Comparison of ENCODE assay signal across 1 cellular context in the genomic region with DNA sequence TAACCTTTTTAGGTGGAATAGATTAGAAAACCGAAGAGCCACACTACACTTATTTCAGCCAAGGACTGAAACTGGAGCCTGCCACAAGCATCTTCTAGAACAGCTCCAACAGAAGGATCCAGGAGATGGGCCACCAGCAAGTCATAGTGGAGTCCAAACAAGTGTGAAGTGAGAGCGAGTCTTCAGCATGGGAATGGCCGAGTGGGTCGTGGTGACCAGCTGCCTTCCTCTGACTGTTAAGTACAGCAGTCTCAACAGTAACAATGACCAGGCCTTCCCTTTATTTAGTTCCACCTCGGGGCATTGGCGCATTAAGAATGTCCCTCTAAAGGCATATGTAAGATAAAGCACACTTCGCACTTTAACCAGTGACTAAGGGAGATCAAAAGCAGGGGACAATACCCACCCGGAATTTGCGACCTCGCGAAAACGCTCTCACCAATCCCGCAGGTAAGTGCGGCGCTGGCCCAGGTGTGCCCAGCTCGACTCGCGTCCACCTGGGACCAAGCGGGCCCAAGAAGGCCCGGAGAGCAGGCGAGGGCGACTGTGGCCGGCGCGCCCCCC.
TF ChIP-seq lines count a peak whose summit lies in the region.

No MANE protein-coding gene starts in this region.

TF ChIP-seq in GM23338, 12 proteins besides CTCF, POLR2A, EP300 and RAD21:
- TF ChIP-seq, protein P1, sequence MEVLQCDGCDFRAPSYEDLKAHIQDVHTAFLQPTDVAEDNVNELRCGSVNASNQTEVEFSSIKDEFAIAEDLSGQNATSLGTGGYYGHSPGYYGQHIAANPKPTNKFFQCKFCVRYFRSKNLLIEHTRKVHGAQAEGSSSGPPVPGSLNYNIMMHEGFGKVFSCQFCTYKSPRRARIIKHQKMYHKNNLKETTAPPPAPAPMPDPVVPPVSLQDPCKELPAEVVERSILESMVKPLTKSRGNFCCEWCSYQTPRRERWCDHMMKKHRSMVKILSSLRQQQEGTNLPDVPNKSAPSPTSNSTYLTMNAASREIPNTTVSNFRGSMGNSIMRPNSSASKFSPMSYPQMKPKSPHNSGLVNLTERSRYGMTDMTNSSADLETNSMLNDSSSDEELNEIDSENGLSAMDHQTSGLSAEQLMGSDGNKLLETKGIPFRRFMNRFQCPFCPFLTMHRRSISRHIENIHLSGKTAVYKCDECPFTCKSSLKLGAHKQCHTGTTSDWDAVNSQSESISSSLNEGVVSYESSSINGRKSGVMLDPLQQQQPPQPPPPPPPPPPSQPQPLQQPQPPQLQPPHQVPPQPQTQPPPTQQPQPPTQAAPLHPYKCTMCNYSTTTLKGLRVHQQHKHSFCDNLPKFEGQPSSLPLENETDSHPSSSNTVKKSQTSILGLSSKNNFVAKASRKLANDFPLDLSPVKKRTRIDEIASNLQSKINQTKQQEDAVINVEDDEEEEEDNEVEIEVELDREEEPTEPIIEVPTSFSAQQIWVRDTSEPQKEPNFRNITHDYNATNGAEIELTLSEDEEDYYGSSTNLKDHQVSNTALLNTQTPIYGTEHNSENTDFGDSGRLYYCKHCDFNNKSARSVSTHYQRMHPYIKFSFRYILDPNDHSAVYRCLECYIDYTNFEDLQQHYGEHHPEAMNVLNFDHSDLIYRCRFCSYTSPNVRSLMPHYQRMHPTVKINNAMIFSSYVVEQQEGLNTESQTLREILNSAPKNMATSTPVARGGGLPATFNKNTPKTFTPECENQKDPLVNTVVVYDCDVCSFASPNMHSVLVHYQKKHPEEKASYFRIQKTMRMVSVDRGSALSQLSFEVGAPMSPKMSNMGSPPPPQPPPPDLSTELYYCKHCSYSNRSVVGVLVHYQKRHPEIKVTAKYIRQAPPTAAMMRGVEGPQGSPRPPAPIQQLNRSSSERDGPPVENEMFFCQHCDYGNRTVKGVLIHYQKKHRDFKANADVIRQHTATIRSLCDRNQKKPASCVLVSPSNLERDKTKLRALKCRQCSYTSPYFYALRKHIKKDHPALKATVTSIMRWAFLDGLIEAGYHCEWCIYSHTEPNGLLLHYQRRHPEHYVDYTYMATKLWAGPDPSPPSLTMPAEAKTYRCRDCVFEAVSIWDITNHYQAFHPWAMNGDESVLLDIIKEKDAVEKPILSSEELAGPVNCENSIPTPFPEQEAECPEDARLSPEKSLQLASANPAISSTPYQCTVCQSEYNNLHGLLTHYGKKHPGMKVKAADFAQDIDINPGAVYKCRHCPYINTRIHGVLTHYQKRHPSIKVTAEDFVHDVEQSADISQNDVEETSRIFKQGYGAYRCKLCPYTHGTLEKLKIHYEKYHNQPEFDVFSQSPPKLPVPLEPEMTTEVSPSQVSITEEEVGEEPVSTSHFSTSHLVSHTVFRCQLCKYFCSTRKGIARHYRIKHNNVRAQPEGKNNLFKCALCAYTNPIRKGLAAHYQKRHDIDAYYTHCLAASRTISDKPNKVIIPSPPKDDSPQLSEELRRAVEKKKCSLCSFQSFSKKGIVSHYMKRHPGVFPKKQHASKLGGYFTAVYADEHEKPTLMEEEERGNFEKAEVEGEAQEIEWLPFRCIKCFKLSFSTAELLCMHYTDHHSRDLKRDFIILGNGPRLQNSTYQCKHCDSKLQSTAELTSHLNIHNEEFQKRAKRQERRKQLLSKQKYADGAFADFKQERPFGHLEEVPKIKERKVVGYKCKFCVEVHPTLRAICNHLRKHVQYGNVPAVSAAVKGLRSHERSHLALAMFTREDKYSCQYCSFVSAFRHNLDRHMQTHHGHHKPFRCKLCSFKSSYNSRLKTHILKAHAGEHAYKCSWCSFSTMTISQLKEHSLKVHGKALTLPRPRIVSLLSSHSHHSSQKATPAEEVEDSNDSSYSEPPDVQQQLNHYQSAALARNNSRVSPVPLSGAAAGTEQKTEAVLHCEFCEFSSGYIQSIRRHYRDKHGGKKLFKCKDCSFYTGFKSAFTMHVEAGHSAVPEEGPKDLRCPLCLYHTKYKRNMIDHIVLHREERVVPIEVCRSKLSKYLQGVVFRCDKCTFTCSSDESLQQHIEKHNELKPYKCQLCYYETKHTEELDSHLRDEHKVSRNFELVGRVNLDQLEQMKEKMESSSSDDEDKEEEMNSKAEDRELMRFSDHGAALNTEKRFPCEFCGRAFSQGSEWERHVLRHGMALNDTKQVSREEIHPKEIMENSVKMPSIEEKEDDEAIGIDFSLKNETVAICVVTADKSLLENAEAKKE (CRISPR knock-in tag; IDR thresholded peaks at IDR 0.05) = no peak
- no peak for TF ChIP-seq JUNB (IDR thresholded peaks at IDR 0.05; ENCODE audit: unreplicated experiment)
- no peak for TF ChIP-seq ZNF331 (CRISPR knock-in tag; IDR thresholded peaks at IDR 0.05; ENCODE audit: low read depth)
- TF ChIP-seq CREB1 (CRISPR knock-in tag; IDR thresholded peaks at IDR 0.05; ENCODE audit: low read depth) = no peak
- TF ChIP-seq, protein P2, sequence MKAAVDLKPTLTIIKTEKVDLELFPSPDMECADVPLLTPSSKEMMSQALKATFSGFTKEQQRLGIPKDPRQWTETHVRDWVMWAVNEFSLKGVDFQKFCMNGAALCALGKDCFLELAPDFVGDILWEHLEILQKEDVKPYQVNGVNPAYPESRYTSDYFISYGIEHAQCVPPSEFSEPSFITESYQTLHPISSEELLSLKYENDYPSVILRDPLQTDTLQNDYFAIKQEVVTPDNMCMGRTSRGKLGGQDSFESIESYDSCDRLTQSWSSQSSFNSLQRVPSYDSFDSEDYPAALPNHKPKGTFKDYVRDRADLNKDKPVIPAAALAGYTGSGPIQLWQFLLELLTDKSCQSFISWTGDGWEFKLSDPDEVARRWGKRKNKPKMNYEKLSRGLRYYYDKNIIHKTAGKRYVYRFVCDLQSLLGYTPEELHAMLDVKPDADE (IDR thresholded peaks at IDR 0.05) = no peak
- TF ChIP-seq EZH2phosphoT487 (IDR thresholded peaks at IDR 0.05; ENCODE audit: unreplicated experiment) = no peak
- no peak for TF ChIP-seq ZNF114 (CRISPR knock-in tag; IDR thresholded peaks at IDR 0.05)
- TF ChIP-seq NANOG (IDR thresholded peaks at IDR 0.05; ENCODE audit: borderline replicate concordance) = no peak
- TF ChIP-seq, protein P3, sequence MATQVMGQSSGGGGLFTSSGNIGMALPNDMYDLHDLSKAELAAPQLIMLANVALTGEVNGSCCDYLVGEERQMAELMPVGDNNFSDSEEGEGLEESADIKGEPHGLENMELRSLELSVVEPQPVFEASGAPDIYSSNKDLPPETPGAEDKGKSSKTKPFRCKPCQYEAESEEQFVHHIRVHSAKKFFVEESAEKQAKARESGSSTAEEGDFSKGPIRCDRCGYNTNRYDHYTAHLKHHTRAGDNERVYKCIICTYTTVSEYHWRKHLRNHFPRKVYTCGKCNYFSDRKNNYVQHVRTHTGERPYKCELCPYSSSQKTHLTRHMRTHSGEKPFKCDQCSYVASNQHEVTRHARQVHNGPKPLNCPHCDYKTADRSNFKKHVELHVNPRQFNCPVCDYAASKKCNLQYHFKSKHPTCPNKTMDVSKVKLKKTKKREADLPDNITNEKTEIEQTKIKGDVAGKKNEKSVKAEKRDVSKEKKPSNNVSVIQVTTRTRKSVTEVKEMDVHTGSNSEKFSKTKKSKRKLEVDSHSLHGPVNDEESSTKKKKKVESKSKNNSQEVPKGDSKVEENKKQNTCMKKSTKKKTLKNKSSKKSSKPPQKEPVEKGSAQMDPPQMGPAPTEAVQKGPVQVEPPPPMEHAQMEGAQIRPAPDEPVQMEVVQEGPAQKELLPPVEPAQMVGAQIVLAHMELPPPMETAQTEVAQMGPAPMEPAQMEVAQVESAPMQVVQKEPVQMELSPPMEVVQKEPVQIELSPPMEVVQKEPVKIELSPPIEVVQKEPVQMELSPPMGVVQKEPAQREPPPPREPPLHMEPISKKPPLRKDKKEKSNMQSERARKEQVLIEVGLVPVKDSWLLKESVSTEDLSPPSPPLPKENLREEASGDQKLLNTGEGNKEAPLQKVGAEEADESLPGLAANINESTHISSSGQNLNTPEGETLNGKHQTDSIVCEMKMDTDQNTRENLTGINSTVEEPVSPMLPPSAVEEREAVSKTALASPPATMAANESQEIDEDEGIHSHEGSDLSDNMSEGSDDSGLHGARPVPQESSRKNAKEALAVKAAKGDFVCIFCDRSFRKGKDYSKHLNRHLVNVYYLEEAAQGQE (IDR thresholded peaks at IDR 0.05; ENCODE audit: unreplicated experiment) = no peak
- no peak for TF ChIP-seq POLR2AphosphoS5 (IDR thresholded peaks at IDR 0.05; ENCODE audit: low read depth)
- TF ChIP-seq STAT1 (IDR thresholded peaks at IDR 0.05; ENCODE audit: unreplicated experiment) = no peak
- no peak for TF ChIP-seq EZH2 (IDR thresholded peaks at IDR 0.05; ENCODE audit: low read depth, unreplicated experiment)
